Comparison of ENCODE assay signal across 1 cellular context in genomic region chr13:79384022-79384610, GRCh38.
TF ChIP-seq lines count a peak whose summit lies in the region.

No MANE protein-coding gene starts in this region.

TF ChIP-seq in H1, 55 proteins besides CTCF, POLR2A, EP300 and RAD21:
- TF ChIP-seq EZH2 (IDR thresholded peaks at IDR 0.05; ENCODE audit: low read depth, low read length, severe bottlenecking) = no peak
- no peak for TF ChIP-seq CHD2 (IDR thresholded peaks at IDR 0.05; ENCODE audit: low read length)
- TF ChIP-seq SP2 (IDR thresholded peaks at IDR 0.05; ENCODE audit: low read length) = no peak
- TF ChIP-seq KDM1A (IDR thresholded peaks at IDR 0.05; ENCODE audit: borderline replicate concordance, low read length) = 0 out of 2 replicates have a peak, but pooled peaks have one; percentile 57
- no peak for TF ChIP-seq JUND (IDR thresholded peaks at IDR 0.05; ENCODE audit: low read length)
- no peak for TF ChIP-seq CBX5 (IDR thresholded peaks at IDR 0.05; ENCODE audit: low read depth, low read length)
- no peak for TF ChIP-seq JUN (IDR thresholded peaks at IDR 0.05; ENCODE audit: low read depth, low read length)
- no peak for TF ChIP-seq SUZ12 (IDR thresholded peaks at IDR 0.05; ENCODE audit: low read length)
